In the genomic region with DNA sequence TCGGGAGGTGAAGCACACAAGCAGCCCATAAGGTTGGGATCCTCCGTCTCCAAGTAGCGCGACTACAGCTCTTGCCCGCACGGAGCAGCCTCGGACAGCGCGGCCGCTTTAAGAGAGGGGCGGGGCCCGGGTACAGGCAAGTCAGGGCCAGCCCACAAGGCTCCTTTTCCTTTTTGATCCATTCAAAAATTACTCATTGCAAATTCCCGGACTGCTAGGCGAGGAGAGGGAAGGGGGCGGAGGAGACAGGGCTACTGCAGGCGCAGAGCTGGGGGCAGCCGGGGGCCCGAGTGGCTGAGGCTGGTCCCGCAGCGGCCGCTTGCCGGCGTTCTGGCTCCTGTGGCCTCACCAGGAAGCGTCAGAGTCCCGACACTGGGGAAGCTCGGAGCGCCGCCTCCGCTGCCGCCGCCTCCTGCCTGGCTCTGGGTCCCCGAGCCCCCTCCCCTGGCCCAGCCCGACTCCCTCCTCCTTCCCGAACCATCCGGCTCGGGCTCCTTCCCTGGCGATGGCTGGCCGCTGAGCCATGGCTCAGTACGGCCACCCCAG, we compare ENCODE assay signal across 8 cellular contexts. TPM values are rescaled to one million over a fixed set of nuclear protein-coding genes. Genes with fewer than 3 reads are reported as not detected.
DNase-seq lines count a peak whose midpoint lies in the region; ATAC-seq lines count a peak whose summit lies in the region.

A gene with protein sequence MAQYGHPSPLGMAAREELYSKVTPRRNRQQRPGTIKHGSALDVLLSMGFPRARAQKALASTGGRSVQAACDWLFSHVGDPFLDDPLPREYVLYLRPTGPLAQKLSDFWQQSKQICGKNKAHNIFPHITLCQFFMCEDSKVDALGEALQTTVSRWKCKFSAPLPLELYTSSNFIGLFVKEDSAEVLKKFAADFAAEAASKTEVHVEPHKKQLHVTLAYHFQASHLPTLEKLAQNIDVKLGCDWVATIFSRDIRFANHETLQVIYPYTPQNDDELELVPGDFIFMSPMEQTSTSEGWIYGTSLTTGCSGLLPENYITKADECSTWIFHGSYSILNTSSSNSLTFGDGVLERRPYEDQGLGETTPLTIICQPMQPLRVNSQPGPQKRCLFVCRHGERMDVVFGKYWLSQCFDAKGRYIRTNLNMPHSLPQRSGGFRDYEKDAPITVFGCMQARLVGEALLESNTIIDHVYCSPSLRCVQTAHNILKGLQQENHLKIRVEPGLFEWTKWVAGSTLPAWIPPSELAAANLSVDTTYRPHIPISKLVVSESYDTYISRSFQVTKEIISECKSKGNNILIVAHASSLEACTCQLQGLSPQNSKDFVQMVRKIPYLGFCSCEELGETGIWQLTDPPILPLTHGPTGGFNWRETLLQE (plus strand): TSS at position 196 of the 546 bp plus-strand sequence. CDS start 328 bp downstream, at position 524.

- H3K4me2 ChIP-seq in neuronal stem cell (ENCODE audit: insufficient read depth, low read length, poor library complexity, severe bottlenecking): peak within 1 kb of the TSS; percentile 80

- H3K27ac Mint-ChIP-seq in activated naive CD4-positive, alpha-beta T cell treated with anti-CD3 and anti-CD28 coated beads, Interleukin-2, amount 50 U/mL, for 72 hours: peak within 1 kb of the TSS; percentile 52 to 82

- H3K4me3 ChIP-seq in HUES6 (ENCODE audit: low read depth, low read length): peak within 1 kb of the TSS; percentile 89
- H3K4me3 ChIP-seq in neuronal stem cell (ENCODE audit: low read length in 2 of 2): peak within 1 kb of the TSS; percentile 59 to 97

- no peaks in the 10 kb centered on the region for H3K36me3 ChIP-seq in HUES6 (ENCODE audit: control insufficient read depth, insufficient read depth, low read length)
- no peaks in the 10 kb centered on the region for H3K36me3 ChIP-seq in neuronal stem cell (replicated peaks in 1 of 2; ENCODE audit: control insufficient read depth in 2 of 2, insufficient read depth in 2 of 2, low read length in 2 of 2)

- H2AFZ ChIP-seq in neuronal stem cell (ENCODE audit: low read length): peak within 1 kb of the TSS; percentile 92

- no peak within 1 kb of the TSS for H4K91ac ChIP-seq in neuronal stem cell (ENCODE audit: low read depth, low read length, poor library complexity)

- DNase-seq in D341Med (ENCODE audit: low spot score) (peak; percentile 65), SKM-1 (lab: John Stamatoyannopoulos, UW; ENCODE audit: unreplicated experiment) (peak; percentile 58), globus pallidus (ENCODE audit: low spot score) (peak; percentile 54), neuronal stem cell (ENCODE audit: low spot score) (peak; percentile 79), superior temporal gyrus (ENCODE audit: extremely low spot score) (peak; percentile 62)
- DNase-seq in activated naive CD4-positive, alpha-beta T cell treated with anti-CD3 and anti-CD28 coated beads, Interleukin-2, amount 50 U/mL, for 72 hours (ENCODE audit: low spot score in 2 of 2): peak; percentile 66 to 76

- ATAC-seq in GM21447 (IDR thresholded peaks at IDR 0.05; ENCODE audit: unreplicated experiment): peak; percentile 73
- ATAC-seq in activated naive CD4-positive, alpha-beta T cell treated with anti-CD3 and anti-CD28 coated beads, Interleukin-2, amount 50 U/mL, for 72 hours: peak; percentile 79 to 80

- no CpG with 5 or more reads among the region's 39 CpGs for WGBS in neuronal stem cell (ENCODE audit: extremely low coverage in 2 of 2, insufficient read length in 2 of 2, insufficient replicate concordance in 1 of 2), 2 donors

- H4K8ac ChIP-seq in neuronal stem cell (ENCODE audit: low read depth, low read length): no peak within 1 kb of the TSS

- no peak within 1 kb of the TSS for H2AK5ac ChIP-seq in neuronal stem cell (ENCODE audit: low read depth, low read length)

- peak within 1 kb of the TSS; percentile 12 for H2BK120ac ChIP-seq in neuronal stem cell (ENCODE audit: low read depth, low read length)

- no peaks in the 10 kb centered on the region for H3K9me3 Mint-ChIP-seq in activated naive CD4-positive, alpha-beta T cell treated with anti-CD3 and anti-CD28 coated beads, Interleukin-2, amount 50 U/mL, for 72 hours

- peak within 1 kb of the TSS; percentile 66 for H3K23ac ChIP-seq in neuronal stem cell (ENCODE audit: low read depth, low read length, poor library complexity)

- peak within 1 kb of the TSS; percentile 87 for H3K14ac ChIP-seq in neuronal stem cell (ENCODE audit: low read length)

- H3K27ac ChIP-seq in HUES6 (ENCODE audit: low read depth, low read length) (no peak within 1 kb of the TSS; the same call in 1 of the 2 replicates), neuronal stem cell (replicated peaks; ENCODE audit: low read length) (peak within 1 kb of the TSS; percentile 79)

- H3K4ac ChIP-seq in neuronal stem cell (ENCODE audit: low read length): no peak within 1 kb of the TSS

- H2BK12ac ChIP-seq in neuronal stem cell (ENCODE audit: low read length): peak within 1 kb of the TSS; percentile 76

- H3K4me1 ChIP-seq in HUES6 (ENCODE audit: control insufficient read depth, insufficient read depth, low read length) (peaks cover 14% of the 10 kb centered on the region), neuronal stem cell (ENCODE audit: control insufficient read depth in 2 of 2, insufficient read depth in 1 of 2, low read depth in 1 of 2, low read length in 2 of 2) (peaks cover 0 to 2% of the 10 kb centered on the region in 2 donors)

- H3K27me3 ChIP-seq in HUES6 (ENCODE audit: control insufficient read depth, insufficient read depth, low read length) (peaks cover 24% of the 10 kb centered on the region), neuronal stem cell (ENCODE audit: control insufficient read depth in 3 of 3, insufficient read depth in 3 of 3, low read depth in 1 of 3, low read length in 3 of 3) (peaks cover 0 to 20% (median 9%) of the 10 kb centered on the region in 3 experiments)

- peak within 1 kb of the TSS; percentile 67 for H2BK5ac ChIP-seq in neuronal stem cell (ENCODE audit: low read length)

- H3K9ac ChIP-seq in HUES6 (ENCODE audit: low read length) (peak within 1 kb of the TSS; percentile 77), neuronal stem cell (ENCODE audit: low read depth, low read length, poor library complexity) (peak within 1 kb of the TSS; percentile 86)

- H2BK15ac ChIP-seq in neuronal stem cell (ENCODE audit: low read length): peak within 1 kb of the TSS; percentile 77

- peak within 1 kb of the TSS; percentile 95 for H3K18ac ChIP-seq in neuronal stem cell (ENCODE audit: low read length)

- peaks cover 4% of the 10 kb centered on the region; the same call in 1 of the 2 replicates for H3K9me3 ChIP-seq in HUES6 (ENCODE audit: control insufficient read depth, insufficient read depth, low read depth, low read length)
- H3K9me3 ChIP-seq in neuronal stem cell (replicated peaks in 1 of 2; ENCODE audit: control insufficient read depth in 2 of 2, insufficient read depth in 1 of 2, low read depth in 1 of 2, low read length in 2 of 2): peaks cover 2 to 5% of the 10 kb centered on the region in 2 donors

- no peaks in the 10 kb centered on the region for H3K79me1 ChIP-seq in neuronal stem cell (ENCODE audit: low read depth, low read length)

- peaks cover 0 to 6% of the 10 kb centered on the region in 2 donors for H3K36me3 Mint-ChIP-seq in activated naive CD4-positive, alpha-beta T cell treated with anti-CD3 and anti-CD28 coated beads, Interleukin-2, amount 50 U/mL, for 72 hours

RNA-seq across cellular contexts. Expression of the gene that starts here (rescaled TPM):
- 10 to 100 TPM; 11.6 to 26.0 TPM for total RNA-seq in activated naive CD4-positive, alpha-beta T cell treated with anti-CD3 and anti-CD28 coated beads, Interleukin-2, amount 50 U/mL, for 72 hours
- 3.4 TPM for polyA plus RNA-seq in neuronal stem cell (2013, experiment 1 of 2)
- polyA plus RNA-seq in neuronal stem cell (2013, experiment 2 of 2): 3.6 TPM
